In genomic region chr11:132770802-132771545, GRCh38 we compare ENCODE assay signal across 3 cellular contexts.
TF ChIP-seq lines count a peak whose summit lies in the region.

No MANE protein-coding gene starts in this region.

TF ChIP-seq in SK-N-SH, 30 proteins besides CTCF, POLR2A, EP300 and RAD21:
- TF ChIP-seq CHD2 (IDR thresholded peaks at IDR 0.05; ENCODE audit: low read length, partially characterized antibody) (peak; percentile 1), FOXM1 (IDR thresholded peaks at IDR 0.05; ENCODE audit: low read depth) (no peak)

TF ChIP-seq in H1, 55 proteins besides CTCF, POLR2A, EP300 and RAD21:
- TF ChIP-seq RBBP5 (IDR thresholded peaks at IDR 0.05; ENCODE audit: borderline replicate concordance, low read depth, low read length) (no peak), CEBPB (IDR thresholded peaks at IDR 0.05; ENCODE audit: low read depth, low read length) (peak; percentile 41; the same call in 1 of the 2 replicates), MAX (IDR thresholded peaks at IDR 0.05) (no peak)
TF ChIP-seq in H1: peak in this region for 1.

TF ChIP-seq in GM12891, 5 proteins besides CTCF, POLR2A, EP300 and RAD21:
- TF ChIP-seq POU2F2 (IDR thresholded peaks at IDR 0.05; ENCODE audit: low read depth, low read length) = no peak
- no peak for TF ChIP-seq POLR2AphosphoS5 (IDR thresholded peaks at IDR 0.05; ENCODE audit: low read depth, low read length)
- no peak for TF ChIP-seq PAX5 (IDR thresholded peaks at IDR 0.05; ENCODE audit: insufficient read depth, low read length, severe bottlenecking)
- no peak for TF ChIP-seq SPI1 (IDR thresholded peaks at IDR 0.05; ENCODE audit: low read depth, low read length)
- TF ChIP-seq TAF1 (IDR thresholded peaks at IDR 0.05; ENCODE audit: low read depth, low read length) = no peak
